9 cellular contexts compared by ENCODE assay signal in the genomic region with DNA sequence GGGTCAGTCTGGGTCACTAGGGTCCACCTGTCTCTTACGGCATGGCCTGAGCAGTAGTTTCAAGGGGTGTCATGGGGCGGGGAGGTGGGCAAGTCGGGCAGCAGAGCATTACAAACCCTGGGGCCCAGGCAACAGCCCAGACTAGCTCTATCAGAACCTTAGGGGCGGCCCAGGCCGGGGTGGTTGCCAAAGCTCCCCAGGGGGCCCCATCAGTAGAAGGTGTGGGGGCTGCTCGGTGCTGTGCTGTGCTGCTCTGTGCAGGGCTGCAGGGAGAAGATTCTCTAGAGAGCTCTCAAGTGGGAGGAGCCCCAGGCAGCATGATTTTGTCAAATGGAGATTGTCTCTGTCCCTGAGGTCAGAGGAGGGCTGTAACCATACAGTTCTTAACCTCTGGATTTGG. TPM values are rescaled to one million over a fixed set of nuclear protein-coding genes. Genes with fewer than 3 reads are reported as not detected.
DNase-seq lines count a peak whose midpoint lies in the region; ATAC-seq, FAIRE-seq and TF ChIP-seq lines count a peak whose summit lies in the region.
"Had no signal": no experiment of that assay in that cellular context is flagged by ENCODE, and none has a peak within 500 bp of the region (broad histone marks: within the 10 kb centered on the region; RNA-seq: fewer than 3 reads in every experiment).

No MANE protein-coding gene starts in this region.

- H3K27me3 Mint-ChIP-seq in T-cell, result no peaks in the 10 kb centered on the region

- H3K9me3 ChIP-seq in right atrium auricular region, result no peaks in the 10 kb centered on the region
- no peaks in the 10 kb centered on the region for H3K9me3 ChIP-seq in small intestine (ENCODE audit: control insufficient read depth, low read depth)

- H3K27ac ChIP-seq in right atrium auricular region (no peak overlapping the region), small intestine (ENCODE audit: low read depth in 1 of 2, low read length in 1 of 2) (peak overlapping the region; percentile 34 to 59)

- H3K36me3 ChIP-seq in right atrium auricular region (no peaks in the 10 kb centered on the region), small intestine (ENCODE audit: control insufficient read depth in 2 of 2, insufficient read depth in 2 of 2, low read length in 2 of 2) (no peaks in the 10 kb centered on the region)

- peaks cover 58 to 76% (median 71%) of the 10 kb centered on the region in 3 donors for H3K4me1 Mint-ChIP-seq in T-cell

- CTCF ChIA-PET in T-cell (lab: Charles Lee), result interaction anchor here (0.6 to 6.4 kb wide), 14 partner anchors 9 to 408 kb away, joined by 3 to 62 read pairs (median 5); no protein-coding TSS in a partner anchor

- intact Hi-C loops in left cardiac atrium (cut with DNase I), result no loop called here

- no peak for TF ChIP-seq CTCF in right atrium auricular region (IDR thresholded peaks at IDR 0.05)

- no peaks in the 10 kb centered on the region for H3K27me3 ChIP-seq in right atrium auricular region
- H3K27me3 ChIP-seq in small intestine (ENCODE audit: control insufficient read depth in 2 of 2, insufficient read depth in 2 of 2, low read length in 2 of 2), result no peaks in the 10 kb centered on the region

- 51 to 63% (median 61%) methylated on average over 6 of the region's 6 CpGs for WGBS in small intestine, 3 donors

- no peaks in the 10 kb centered on the region for H3K9me3 Mint-ChIP-seq in T-cell

- H3K4me1 ChIP-seq in right atrium auricular region, result peaks cover 0 to 4% of the 10 kb centered on the region in 2 donors
- H3K4me1 ChIP-seq in small intestine (ENCODE audit: control insufficient read depth in 2 of 2, insufficient read depth in 1 of 2, low read depth in 1 of 2, low read length in 1 of 2), result peaks cover 0 to 9% of the 10 kb centered on the region in 2 donors

- H3K4me3 ChIP-seq in right atrium auricular region (no peak overlapping the region), small intestine (ENCODE audit: low read depth in 1 of 2, low read length in 2 of 2) (peak overlapping the region in 1 of 2 donors; percentile 12)
- H3K4me3 ChIP-seq: lung had no signal

- no peak for FAIRE-seq in small intestine (lab: Jason Lieb, UNC)

- no peaks in the 10 kb centered on the region for H3K36me3 Mint-ChIP-seq in T-cell

- H3K27ac Mint-ChIP-seq in T-cell, result peak overlapping the region; percentile 94 to 95

- DNase-seq in left cardiac atrium (no peak), right atrium auricular region (ENCODE audit: low spot score) (no peak), T-cell (peak in 27 of 34 experiments; percentile 11 to 46 (median 25)), small intestine (no peak), NCI-H526 treated with DMSO at 0.1 percent for 48 hours (lab: John Stamatoyannopoulos, UW) (no peak), inferior parietal cortex (ENCODE audit: extremely low spot score) (no peak), OCI-M2 (lab: John Stamatoyannopoulos, UW; ENCODE audit: unreplicated experiment) (no peak)

- POLR2A ChIA-PET in T-cell (lab: Charles Lee), result interaction anchor here (0.5 to 1.5 kb wide), 3 partner anchors 21 to 643 kb away, joined by 3 to 4 read pairs (median 3); no protein-coding TSS in a partner anchor

- peak overlapping the region; percentile 82 to 94 (median 84) for H3K4me3 Mint-ChIP-seq in T-cell

- ATAC-seq in left cardiac atrium (peak; percentile 15 to 31), HG02970 (IDR thresholded peaks at IDR 0.05; ENCODE audit: low FRiP score, unreplicated experiment) (peak; percentile 4), T-cell (replicated peaks in 1 of 4) (peak; percentile 18 to 37 (median 28))

RNA-seq across cellular contexts. Expression of a gene that starts 36.4 kb away (rescaled TPM):
- total RNA-seq in left cardiac atrium (10 to 100 TPM in 1 of 2 donors, 1 to 10 TPM in 1; 9.7 to 11.2 TPM), right atrium auricular region (10 to 100 TPM; 11.4 to 23.9 TPM), T-cell (10 to 100 TPM in 1 of 5 donors, 1 to 10 TPM in 4; 1.8 to 30.8 (median 2.7) TPM)
- polyA plus RNA-seq in small intestine, result 1 to 10 TPM in 1 of 3 donors, not detected in 2; 1.3 TPM

Comparison
In these comparisons a context has a peak if more than half of its experiments do, and no peak if none do; other contexts are left out.
1. DNase-seq: peak in T-cell (27 of 34); none in left cardiac atrium (single experiment), right atrium auricular region (single experiment), small intestine (single experiment), NCI-H526 treated with DMSO at 0.1 percent for 48 hours (single experiment), inferior parietal cortex (single experiment) and OCI-M2 (single experiment).
2. H3K27ac ChIP-seq: peak in small intestine (2 of 2); none in right atrium auricular region (0 of 2).
3. Peak in every context shown above with its lines, with median percentiles within 50 percentile points of each other: ATAC-seq.